In the genomic region with DNA sequence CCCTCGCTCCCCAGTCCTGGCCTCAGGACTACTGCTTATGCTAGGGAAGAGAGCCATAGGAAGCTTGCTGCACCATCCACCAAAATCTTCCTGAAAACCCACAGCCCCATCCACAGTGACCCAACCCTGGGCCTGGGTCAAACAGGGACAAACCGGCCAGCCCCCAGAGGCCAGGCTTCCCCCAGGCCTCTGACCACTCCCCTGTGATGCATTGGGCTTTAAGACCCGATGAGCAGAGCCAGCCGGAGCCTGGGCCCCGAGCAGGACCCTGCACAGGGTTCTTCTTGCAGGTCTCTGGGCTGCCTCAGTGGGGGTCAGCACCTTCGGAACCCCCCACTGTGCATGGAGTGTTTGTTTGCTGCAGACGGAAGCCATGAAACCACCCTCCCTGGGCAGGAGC, we compare ENCODE assay signal across 28 cellular contexts.
"Had no signal": no experiment of that assay in that cellular context is flagged by ENCODE, and none has a peak within 500 bp of the region (broad histone marks: within the 10 kb centered on the region; RNA-seq: fewer than 3 reads in every experiment).

No MANE protein-coding gene starts in this region.

- H3K9me3 ChIP-seq: heart right ventricle had no signal

- ATAC-seq: activated naive CD8-positive, alpha-beta T cell treated with anti-CD3 and anti-CD28 coated beads, Interleukin-2, amount 50 U/mL, for 24 hours; esophagus mucosa; foreskin keratinocyte; heart right ventricle; left ventricle myocardium superior; naive thymus-derived CD4-positive, alpha-beta T cell; sciatic nerve; stimulated activated naive B cell treated with anti-CD40 and anti-IgM and Interleukin-4, amounts not matched to agents 10 μg/mL and 1 μg/mL and 100 μg/mL, for 72 hours had no signal

- H3K36me3 Mint-ChIP-seq: activated CD4-positive, alpha-beta memory T cell treated with anti-CD3 and anti-CD28 coated beads for 36 hours; activated naive CD4-positive, alpha-beta T cell treated with anti-CD3 and anti-CD28 coated beads, Interleukin-2, amount 50 U/mL, for 24 hours; mesothelial cell of epicardium; naive thymus-derived CD4-positive, alpha-beta T cell; stimulated activated naive B cell treated with anti-CD40 and anti-IgM and Interleukin-4, amounts not matched to agents 10 μg/mL and 1 μg/mL and 100 μg/mL, for 72 hours had no signal

- H3K36me3 ChIP-seq: heart right ventricle, stomach, tibial nerve had no signal

- DNase-seq: activated CD4-positive, alpha-beta memory T cell treated with anti-CD3 and anti-CD28 coated beads for 36 hours; activated CD4-positive, alpha-beta T cell treated with anti-CD3 and anti-CD28 coated beads for 48 hours; activated CD8-positive, alpha-beta memory T cell treated with anti-CD3 and anti-CD28 coated beads, Interleukin-2, amount 50 U/mL, for 4 hours; activated gamma-delta T cell; activated naive CD8-positive, alpha-beta T cell treated with anti-CD3 and anti-CD28 coated beads, Interleukin-2, amount 50 U/mL, for 24 hours; activated T-cell treated with anti-CD3 and anti-CD28 coated beads, Interleukin-2, amount 50 U/mL, for 24 hours; amygdala; central memory CD4-positive, alpha-beta T cell; endodermal cell; foreskin keratinocyte; heart right ventricle; left ventricle myocardium superior; mammary epithelial cell; naive thymus-derived CD4-positive, alpha-beta T cell; nucleus accumbens; stimulated activated naive B cell treated with anti-CD40 and anti-IgM and Interleukin-4, amounts not matched to agents 10 μg/mL and 1 μg/mL and 100 μg/mL, for 72 hours; stomach; T-helper 9 cell had no signal

- H3K4me3 Mint-ChIP-seq: activated CD4-positive, alpha-beta memory T cell treated with anti-CD3 and anti-CD28 coated beads for 36 hours; activated naive CD4-positive, alpha-beta T cell treated with anti-CD3 and anti-CD28 coated beads, Interleukin-2, amount 50 U/mL, for 24 hours; activated naive CD8-positive, alpha-beta T cell treated with anti-CD3 and anti-CD28 coated beads, Interleukin-2, amount 50 U/mL, for 24 hours; activated T-cell treated with anti-CD3 and anti-CD28 coated beads, Interleukin-2, amount 50 U/mL, for 24 hours; endodermal cell; mesothelial cell of epicardium; naive thymus-derived CD4-positive, alpha-beta T cell; stimulated activated naive B cell treated with anti-CD40 and anti-IgM and Interleukin-4, amounts not matched to agents 10 μg/mL and 1 μg/mL and 100 μg/mL, for 72 hours; T-helper 1 cell treated with Interleukin-12 subunit alpha and Interleukin-12 subunit beta and Interleukin-4 antibody, amounts not matched to agents 30 μg/mL and 1 μg/mL, for 36 hours had no signal

- H3K9me3 Mint-ChIP-seq: activated CD4-positive, alpha-beta memory T cell treated with anti-CD3 and anti-CD28 coated beads for 36 hours; activated naive CD4-positive, alpha-beta T cell treated with anti-CD3 and anti-CD28 coated beads, Interleukin-2, amount 50 U/mL, for 24 hours; activated naive CD8-positive, alpha-beta T cell treated with anti-CD3 and anti-CD28 coated beads, Interleukin-2, amount 50 U/mL, for 24 hours; activated T-cell treated with anti-CD3 and anti-CD28 coated beads, Interleukin-2, amount 50 U/mL, for 24 hours; endodermal cell; stimulated activated naive B cell treated with anti-CD40 and anti-IgM and Interleukin-4, amounts not matched to agents 10 μg/mL and 1 μg/mL and 100 μg/mL, for 72 hours; T-helper 1 cell treated with Interleukin-12 subunit alpha and Interleukin-12 subunit beta and Interleukin-4 antibody, amounts not matched to agents 30 μg/mL and 1 μg/mL, for 36 hours had no signal

- H3K4me3 ChIP-seq: heart right ventricle, SK-N-MC, skin epidermis, stomach, tibial nerve had no signal

- H3K27me3 ChIP-seq: foreskin keratinocyte, tibial nerve had no signal

- H3K27ac ChIP-seq: foreskin keratinocyte, heart right ventricle, parathyroid adenoma, SK-N-MC, skin epidermis, stomach, tibial nerve, VCaP had no signal

- H3K27ac Mint-ChIP-seq: activated CD4-positive, alpha-beta memory T cell treated with anti-CD3 and anti-CD28 coated beads for 36 hours; activated naive CD4-positive, alpha-beta T cell treated with anti-CD3 and anti-CD28 coated beads, Interleukin-2, amount 50 U/mL, for 24 hours; activated naive CD8-positive, alpha-beta T cell treated with anti-CD3 and anti-CD28 coated beads, Interleukin-2, amount 50 U/mL, for 24 hours; activated T-cell treated with anti-CD3 and anti-CD28 coated beads, Interleukin-2, amount 50 U/mL, for 24 hours; endodermal cell; mesothelial cell of epicardium; naive thymus-derived CD4-positive, alpha-beta T cell; stimulated activated naive B cell treated with anti-CD40 and anti-IgM and Interleukin-4, amounts not matched to agents 10 μg/mL and 1 μg/mL and 100 μg/mL, for 72 hours; T-helper 1 cell treated with Interleukin-12 subunit alpha and Interleukin-12 subunit beta and Interleukin-4 antibody, amounts not matched to agents 30 μg/mL and 1 μg/mL, for 36 hours had no signal

- H3K4me1 Mint-ChIP-seq: activated naive CD4-positive, alpha-beta T cell treated with anti-CD3 and anti-CD28 coated beads, Interleukin-2, amount 50 U/mL, for 24 hours; activated naive CD8-positive, alpha-beta T cell treated with anti-CD3 and anti-CD28 coated beads, Interleukin-2, amount 50 U/mL, for 24 hours; endodermal cell; mesothelial cell of epicardium; stimulated activated naive B cell treated with anti-CD40 and anti-IgM and Interleukin-4, amounts not matched to agents 10 μg/mL and 1 μg/mL and 100 μg/mL, for 72 hours had no signal

- H3K4me1 ChIP-seq: foreskin keratinocyte, heart right ventricle, parathyroid adenoma, stomach, tibial nerve had no signal
